Comparison of ENCODE assay signal across 20 cellular contexts in genomic region chr1:155694167-155694566, GRCh38. TPM values are rescaled to one million over a fixed set of nuclear protein-coding genes. Genes with fewer than 3 reads are reported as not detected.
DNase-seq lines count a peak whose midpoint lies in the region; TF ChIP-seq lines count a peak whose summit lies in the region.
"Had no signal": no experiment of that assay in that cellular context is flagged by ENCODE, and none has a peak within 500 bp of the region (broad histone marks: within the 10 kb centered on the region; RNA-seq: fewer than 3 reads in every experiment).

No MANE protein-coding gene starts in this region.

- H3K4me1 ChIP-seq in breast epithelium, result peaks cover 0 to 9% of the 10 kb centered on the region in 2 donors

- TF ChIP-seq CTCF in MCF 10A (IDR thresholded peaks at IDR 0.05; ENCODE audit: unreplicated experiment) (no peak), breast epithelium (IDR thresholded peaks at IDR 0.05) (no peak), Calu3 (IDR thresholded peaks at IDR 0.05; ENCODE audit: unreplicated experiment) (no peak), glutamatergic neuron (IDR thresholded peaks at IDR 0.05; ENCODE audit: partially characterized antibody, unreplicated experiment) (no peak)

- H3K27ac Mint-ChIP-seq in MCF 10A (ENCODE audit: low read depth, unreplicated experiment), result peak overlapping the region; percentile 61
- H3K27ac Mint-ChIP-seq in Calu3 (ENCODE audit: unreplicated experiment), result peak overlapping the region; percentile 27
- peak overlapping the region; percentile 22 for H3K27ac Mint-ChIP-seq in glutamatergic neuron (ENCODE audit: unreplicated experiment)
- H3K27ac Mint-ChIP-seq: CD4-positive, alpha-beta memory T cell; H9; IgD-negative memory B cell had no signal

- H3K27ac ChIP-seq in breast epithelium, result peak overlapping the region in 1 of 2 donors; percentile 19

- H3K9me3 Mint-ChIP-seq in MCF 10A (ENCODE audit: unreplicated experiment), result no peaks in the 10 kb centered on the region
- peaks cover 3% of the 10 kb centered on the region for H3K9me3 Mint-ChIP-seq in Calu3 (ENCODE audit: low read depth, unreplicated experiment)
- peaks cover 8% of the 10 kb centered on the region for H3K9me3 Mint-ChIP-seq in glutamatergic neuron (ENCODE audit: unreplicated experiment)
- H3K9me3 Mint-ChIP-seq: IgD-negative memory B cell had no signal

- intact Hi-C loops in MCF 10A (cut with micrococcal nuclease) (no loop called here), breast epithelium (cut with DNase I; ENCODE audit: low total_unique reads) (no loop called here), Calu3 (cut with micrococcal nuclease; ENCODE audit: unreplicated experiment) (no loop called here)

- CTCF ChIA-PET in MCF 10A (lab: Yijun Ruan, JAX) (interaction anchor here (1.4 kb wide), 1 partner anchor 11 kb away, joined by 4 read pairs; no protein-coding TSS in a partner anchor), Calu3 (lab: Charles Lee) (no interaction called here)

- H3K9me3 ChIP-seq in breast epithelium, result no peaks in the 10 kb centered on the region

- H3K4me1 Mint-ChIP-seq in MCF 10A (ENCODE audit: insufficient read depth, unreplicated experiment) (peaks cover 62% of the 10 kb centered on the region), Calu3 (ENCODE audit: low read depth, unreplicated experiment) (peaks cover 55% of the 10 kb centered on the region), glutamatergic neuron (ENCODE audit: low read depth, unreplicated experiment) (peaks cover 9% of the 10 kb centered on the region)

- H3K4me3 Mint-ChIP-seq in MCF 10A (ENCODE audit: unreplicated experiment), result no peak overlapping the region
- no peak overlapping the region for H3K4me3 Mint-ChIP-seq in Calu3 (ENCODE audit: low read depth, unreplicated experiment)
- H3K4me3 Mint-ChIP-seq in glutamatergic neuron (ENCODE audit: unreplicated experiment), result no peak overlapping the region
- H3K4me3 Mint-ChIP-seq: H9 had no signal

- H3K27me3 Mint-ChIP-seq in MCF 10A (ENCODE audit: insufficient read depth, unreplicated experiment) (no peaks in the 10 kb centered on the region), Calu3 (ENCODE audit: unreplicated experiment) (no peaks in the 10 kb centered on the region), glutamatergic neuron (ENCODE audit: unreplicated experiment) (peaks cover 4% of the 10 kb centered on the region)
- H3K27me3 Mint-ChIP-seq: CD4-positive, alpha-beta memory T cell; IgD-negative memory B cell had no signal

- DNase-seq in MCF 10A (ENCODE audit: unreplicated experiment) (no peak), breast epithelium (ENCODE audit: low spot score in 2 of 2) (no peak), Calu3 (no peak), NCI-H2227 treated with DMSO at 0.1 percent for 48 hours (lab: John Stamatoyannopoulos, UW) (peak; percentile 90), glutamatergic neuron (no peak), SHP77 treated with DMSO at 0.1 percent for 48 hours (lab: John Stamatoyannopoulos, UW) (no peak), anterior cingulate cortex (lab: John Stamatoyannopoulos, UW) (no peak), SHP77 (lab: John Stamatoyannopoulos, UW) (no peak)
- DNase-seq: CD4-positive, alpha-beta memory T cell; DMS79 treated with DMSO at 0.1 percent for 48 hours; H9; Kasumi-1; NCI-H1417; NCI-H187 treated with DMSO at 0.1 percent for 48 hours; NCI-H446; NCI-H526 treated with DMSO at 0.1 percent for 48 hours; NK-92 treated with Interleukin-12 subunit alpha and Interleukin-12 subunit beta, amount 100 ng/mL, for 24 hours; OCI-M1; T-helper 1 cell had no signal

- H3K27me3 ChIP-seq in breast epithelium, result no peaks in the 10 kb centered on the region

- POLR2A ChIA-PET in MCF 10A (lab: Yijun Ruan, JAX), result interaction anchor here (0.5 to 2.4 kb wide), 9 partner anchors 9 to 219 kb away, joined by 3 to 7 read pairs (median 3); no protein-coding TSS in a partner anchor

- TF ChIP-seq POLR2A in breast epithelium (IDR thresholded peaks at IDR 0.05), result no peak

- no peaks in the 10 kb centered on the region for H3K36me3 ChIP-seq in breast epithelium

- BruUV-seq in MCF 10A (replicated peaks; lab: Mats Ljungman, UMichigan), result no TSS peak
- BruUV-seq in Calu3 (replicated peaks; lab: Mats Ljungman, UMichigan), result no TSS peak

- H3K36me3 Mint-ChIP-seq in MCF 10A (ENCODE audit: insufficient read depth, unreplicated experiment), result peaks cover 39% of the 10 kb centered on the region
- peaks cover 47% of the 10 kb centered on the region for H3K36me3 Mint-ChIP-seq in Calu3 (ENCODE audit: insufficient read depth, unreplicated experiment)
- peaks cover 25% of the 10 kb centered on the region for H3K36me3 Mint-ChIP-seq in glutamatergic neuron (ENCODE audit: unreplicated experiment)

- no peak overlapping the region for H3K4me3 ChIP-seq in breast epithelium

RNA-seq across cellular contexts. Expression of gene DAP3, which starts 5.3 kb away (rescaled TPM):
- total RNA-seq in MCF 10A (2022) (226 and 235 TPM in 2 replicates), breast epithelium (100 to 1,000 TPM; 143 to 195 (median 168) TPM), Calu3 (2022) (192 and 199 TPM in 2 replicates), glutamatergic neuron (ENCODE audit: unreplicated experiment) (88.3 TPM)

RNA-seq across cellular contexts. Expression of gene YY1AP1, which starts 5.6 kb away (rescaled TPM):
- total RNA-seq in MCF 10A (2022), result 78.6 and 88.5 TPM in 2 replicates
- 100 to 1,000 TPM; 107 to 156 (median 155) TPM for total RNA-seq in breast epithelium
- 76.2 and 81.4 TPM in 2 replicates for total RNA-seq in Calu3 (2022)
- total RNA-seq in glutamatergic neuron (ENCODE audit: unreplicated experiment), result 61.1 TPM
